8 cellular contexts compared by ENCODE assay signal in the genomic region with DNA sequence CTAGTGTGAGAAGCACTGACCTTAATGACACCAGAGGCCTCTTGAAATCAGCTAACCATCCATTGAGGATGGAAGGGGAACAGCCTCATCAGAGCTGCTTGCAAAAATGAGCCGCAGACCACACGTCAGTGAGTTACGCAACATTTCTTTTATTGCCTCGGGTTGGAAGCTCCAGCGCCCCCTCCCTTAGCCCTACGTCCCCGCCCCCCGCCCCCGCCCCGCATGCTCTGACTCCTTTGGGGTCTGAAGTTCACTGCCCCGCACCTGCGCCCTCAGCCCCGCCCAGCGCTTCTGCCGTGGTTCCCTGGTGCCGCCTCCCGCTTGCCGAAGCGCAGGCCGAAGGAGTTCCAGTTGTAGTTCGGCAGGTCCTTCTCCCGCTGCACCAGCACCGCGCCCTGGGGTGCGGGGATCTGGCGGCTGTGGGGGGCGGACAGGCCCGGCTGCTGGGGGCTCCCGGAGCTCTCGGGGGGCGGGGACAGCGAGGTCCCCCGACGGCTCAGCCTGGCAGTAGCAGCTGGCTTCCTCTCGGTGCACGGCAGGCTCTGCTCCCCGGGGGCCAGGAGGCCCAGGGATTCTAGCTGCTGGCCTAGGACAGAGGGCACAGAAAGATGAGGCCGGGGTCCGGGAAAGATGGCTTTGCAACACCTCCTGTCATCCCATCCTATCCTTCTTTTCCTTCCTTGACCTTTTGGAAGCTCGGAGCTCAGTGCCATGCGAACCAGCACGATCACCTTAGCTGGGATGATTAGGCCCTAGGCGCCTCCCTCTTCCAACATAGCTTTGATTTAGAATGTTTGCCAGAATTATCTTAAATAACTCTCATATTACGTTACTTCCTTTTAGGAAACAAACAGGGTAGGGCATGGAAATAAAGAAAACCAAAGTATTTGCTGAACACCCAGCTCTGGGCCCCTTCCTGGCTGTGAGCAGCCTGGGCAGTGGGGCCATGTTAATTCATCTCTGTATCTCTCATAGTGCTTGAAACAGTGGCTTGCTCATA. TPM values are rescaled to one million over a fixed set of nuclear protein-coding genes. Genes with fewer than 3 reads are reported as not detected.
DNase-seq lines count a peak whose midpoint lies in the region; ATAC-seq and TF ChIP-seq lines count a peak whose summit lies in the region.

No MANE protein-coding gene starts in this region.

- H3K4me1 Mint-ChIP-seq in MCF 10A (ENCODE audit: insufficient read depth, unreplicated experiment) (no peaks in the 10 kb centered on the region), glutamatergic neuron (ENCODE audit: low read depth, unreplicated experiment) (peaks cover 35% of the 10 kb centered on the region)

- H3K27ac Mint-ChIP-seq in MCF 10A (ENCODE audit: low read depth, unreplicated experiment) (no peak overlapping the region), glutamatergic neuron (ENCODE audit: unreplicated experiment) (peak overlapping the region; percentile 60)

- BruUV-seq in MCF 10A (replicated peaks; lab: Mats Ljungman, UMichigan) = no TSS peak

- H3K9me3 Mint-ChIP-seq in MCF 10A (ENCODE audit: unreplicated experiment) (peaks cover 6% of the 10 kb centered on the region), glutamatergic neuron (ENCODE audit: unreplicated experiment) (peaks cover 6% of the 10 kb centered on the region)

- H3K36me3 ChIP-seq in sigmoid colon = no peaks in the 10 kb centered on the region

- POLR2A ChIA-PET in MCF 10A (lab: Yijun Ruan, JAX) = interaction anchor here (0.9 to 1.5 kb wide), 5 partner anchors 15 to 116 kb away, joined by 3 to 5 read pairs (median 3); no protein-coding TSS in a partner anchor

- 4 to 11% methylated on average over 44 of the region's 44 CpGs for WGBS in sigmoid colon, 2 donors

- peak; percentile 24 to 63 for DNase-seq in T47D (ENCODE audit: low read depth in 1 of 2, low spot score in 1 of 2)
- no peak for DNase-seq in MCF 10A (ENCODE audit: unreplicated experiment)
- peak; percentile 71 for DNase-seq in SIG-M5 (lab: John Stamatoyannopoulos, UW)
- DNase-seq in glutamatergic neuron = peak; percentile 67
- DNase-seq in sigmoid colon = no peak
- no peak for DNase-seq in NCI-H2196 treated with DMSO at 0.1 percent for 48 hours (lab: John Stamatoyannopoulos, UW; ENCODE audit: unreplicated experiment)

- H3K27ac ChIP-seq in sigmoid colon = no peak overlapping the region

- H3K4me3 ChIP-seq in sigmoid colon = peak overlapping the region in 3 of 4 donors; percentile 3 to 24 (median 9)

- no peak overlapping the region for H3K4me3 Mint-ChIP-seq in MCF 10A (ENCODE audit: unreplicated experiment)
- H3K4me3 Mint-ChIP-seq in glutamatergic neuron (ENCODE audit: unreplicated experiment) = peak overlapping the region; percentile 81

- no peaks in the 10 kb centered on the region for H3K9me3 ChIP-seq in sigmoid colon

- intact Hi-C loops in MCF 10A (cut with micrococcal nuclease) = no loop called here
- intact Hi-C loops in sigmoid colon (cut with DNase I) = no loop called here

- TF ChIP-seq EP300 in sigmoid colon (IDR thresholded peaks at IDR 0.05) = no peak

- CTCF ChIA-PET in MCF 10A (lab: Yijun Ruan, JAX) = interaction anchor here (0.6 to 6.5 kb wide), 10 partner anchors 16 to 802 kb away, joined by 3 to 68 read pairs (median 4); no protein-coding TSS in a partner anchor

- TF ChIP-seq CTCF in MCF 10A (IDR thresholded peaks at IDR 0.05; ENCODE audit: unreplicated experiment) (no peak), glutamatergic neuron (IDR thresholded peaks at IDR 0.05; ENCODE audit: partially characterized antibody, unreplicated experiment) (no peak), sigmoid colon (IDR thresholded peaks at IDR 0.05) (no peak)

- TF ChIP-seq POLR2A in sigmoid colon (IDR thresholded peaks at IDR 0.05) = no peak

- in situ Hi-C loops in T47D (cut with HindIII; ENCODE audit: low pct_unique_long_range_greater_than_20kb, low sequenced_read_pairs) = no loop called here

- peaks cover 10 to 66% (median 11%) of the 10 kb centered on the region in 3 donors for H3K27me3 ChIP-seq in sigmoid colon

- H3K36me3 Mint-ChIP-seq in MCF 10A (ENCODE audit: insufficient read depth, unreplicated experiment) (peaks cover 5% of the 10 kb centered on the region), glutamatergic neuron (ENCODE audit: unreplicated experiment) (no peaks in the 10 kb centered on the region)

- no peak for ATAC-seq in GM18861 (IDR thresholded peaks at IDR 0.05; ENCODE audit: unreplicated experiment)
- ATAC-seq in HG03439 (IDR thresholded peaks at IDR 0.05; ENCODE audit: unreplicated experiment) = no peak

- H3K27me3 Mint-ChIP-seq in MCF 10A (ENCODE audit: insufficient read depth, unreplicated experiment) (peaks cover 66% of the 10 kb centered on the region), glutamatergic neuron (ENCODE audit: unreplicated experiment) (peaks cover 12% of the 10 kb centered on the region)

- H3K4me1 ChIP-seq in sigmoid colon = peaks cover 0 to 7% (median 0%) of the 10 kb centered on the region in 4 donors

RNA-seq across cellular contexts. Expression of gene KISS1, which starts 5.8 kb away (rescaled TPM):
- total RNA-seq in MCF 10A (2022) (not detected in 2 replicates), glutamatergic neuron (ENCODE audit: unreplicated experiment) (not detected), sigmoid colon (not detected)
- 1 to 10 TPM in 1 of 3 donors, not detected in 2; 1.2 TPM for polyA plus RNA-seq in sigmoid colon

RNA-seq across cellular contexts. Expression of gene GOLT1A, which starts 23.3 kb away (rescaled TPM):
- total RNA-seq in MCF 10A (2022) = 11.5 and 12.7 TPM in 2 replicates
- not detected for total RNA-seq in glutamatergic neuron (ENCODE audit: unreplicated experiment)
- not detected for total RNA-seq in sigmoid colon
- 10 to 100 TPM in 2 of 3 donors, 1 to 10 TPM in 1; 9.6 to 12.5 (median 12.0) TPM for polyA plus RNA-seq in sigmoid colon

RNA-seq across cellular contexts. Expression of gene REN, which starts 24.4 kb away (rescaled TPM):
- total RNA-seq in MCF 10A (2022) (not detected in 2 replicates), glutamatergic neuron (ENCODE audit: unreplicated experiment) (not detected), sigmoid colon (not detected)
- polyA plus RNA-seq in sigmoid colon = 1 to 10 TPM in 1 of 3 donors, under 1 TPM in 2; 0.32 to 1.8 (median 0.92) TPM

RNA-seq across cellular contexts. Expression of gene ETNK2, which starts 38.7 kb away (rescaled TPM):
- total RNA-seq in MCF 10A (2022) (6.7 and 9.5 TPM in 2 replicates), glutamatergic neuron (ENCODE audit: unreplicated experiment) (5.0 TPM), sigmoid colon (10 to 100 TPM in 1 of 4 donors, 1 to 10 TPM in 3; 3.8 to 10.5 (median 8.3) TPM)
- 1 to 10 TPM in 2 of 3 donors, under 1 TPM in 1; 0.46 to 6.6 (median 3.0) TPM for polyA plus RNA-seq in sigmoid colon

Comparison
In these comparisons a context has a peak if more than half of its experiments do, and no peak if none do; other contexts are left out.
1. DNase-seq: peak in T47D (2 of 2), SIG-M5 (single experiment) and glutamatergic neuron (single experiment); none in MCF 10A (single experiment), sigmoid colon (single experiment) and NCI-H2196 treated with DMSO at 0.1 percent for 48 hours (single experiment).
2. RNA of gene GOLT1A, which starts 23.3 kb away (total RNA-seq): 11.5 to 12.7 TPM in MCF 10A; not detected in glutamatergic neuron (single experiment) and not detected in sigmoid colon; every median in the first group is over 10 times any median in the second.